ENCODE assay signal across 1 cellular context in genomic region chr1:227728059-227728891, GRCh38.
TF ChIP-seq lines count a peak whose summit lies in the region.

No MANE protein-coding gene starts in this region.

TF ChIP-seq in GM12878, 131 proteins besides CTCF, POLR2A, EP300 and RAD21 (continued from another document and continues in another):
- TF ChIP-seq, protein P1, sequence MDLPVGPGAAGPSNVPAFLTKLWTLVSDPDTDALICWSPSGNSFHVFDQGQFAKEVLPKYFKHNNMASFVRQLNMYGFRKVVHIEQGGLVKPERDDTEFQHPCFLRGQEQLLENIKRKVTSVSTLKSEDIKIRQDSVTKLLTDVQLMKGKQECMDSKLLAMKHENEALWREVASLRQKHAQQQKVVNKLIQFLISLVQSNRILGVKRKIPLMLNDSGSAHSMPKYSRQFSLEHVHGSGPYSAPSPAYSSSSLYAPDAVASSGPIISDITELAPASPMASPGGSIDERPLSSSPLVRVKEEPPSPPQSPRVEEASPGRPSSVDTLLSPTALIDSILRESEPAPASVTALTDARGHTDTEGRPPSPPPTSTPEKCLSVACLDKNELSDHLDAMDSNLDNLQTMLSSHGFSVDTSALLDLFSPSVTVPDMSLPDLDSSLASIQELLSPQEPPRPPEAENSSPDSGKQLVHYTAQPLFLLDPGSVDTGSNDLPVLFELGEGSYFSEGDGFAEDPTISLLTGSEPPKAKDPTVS (IDR thresholded peaks at IDR 0.05; ENCODE audit: low read depth, low read length), result no peak
- TF ChIP-seq, protein P2, sequence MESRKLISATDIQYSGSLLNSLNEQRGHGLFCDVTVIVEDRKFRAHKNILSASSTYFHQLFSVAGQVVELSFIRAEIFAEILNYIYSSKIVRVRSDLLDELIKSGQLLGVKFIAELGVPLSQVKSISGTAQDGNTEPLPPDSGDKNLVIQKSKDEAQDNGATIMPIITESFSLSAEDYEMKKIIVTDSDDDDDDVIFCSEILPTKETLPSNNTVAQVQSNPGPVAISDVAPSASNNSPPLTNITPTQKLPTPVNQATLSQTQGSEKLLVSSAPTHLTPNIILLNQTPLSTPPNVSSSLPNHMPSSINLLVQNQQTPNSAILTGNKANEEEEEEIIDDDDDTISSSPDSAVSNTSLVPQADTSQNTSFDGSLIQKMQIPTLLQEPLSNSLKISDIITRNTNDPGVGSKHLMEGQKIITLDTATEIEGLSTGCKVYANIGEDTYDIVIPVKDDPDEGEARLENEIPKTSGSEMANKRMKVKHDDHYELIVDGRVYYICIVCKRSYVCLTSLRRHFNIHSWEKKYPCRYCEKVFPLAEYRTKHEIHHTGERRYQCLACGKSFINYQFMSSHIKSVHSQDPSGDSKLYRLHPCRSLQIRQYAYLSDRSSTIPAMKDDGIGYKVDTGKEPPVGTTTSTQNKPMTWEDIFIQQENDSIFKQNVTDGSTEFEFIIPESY (IDR thresholded peaks at IDR 0.05), result no peak
- TF ChIP-seq POLR2AphosphoS5 (IDR thresholded peaks at IDR 0.05; ENCODE audit: low read length) (no peak), EED (IDR thresholded peaks at IDR 0.05; ENCODE audit: low read depth) (no peak), SIX5 (IDR thresholded peaks at IDR 0.05; ENCODE audit: low read depth, low read length, severe bottlenecking) (no peak), POU2F2 (IDR thresholded peaks at IDR 0.05; ENCODE audit: borderline replicate concordance, low read depth, low read length) (no peak), MAX (IDR thresholded peaks at IDR 0.05; ENCODE audit: low read depth, low read length) (no peak), ZNF384 (IDR thresholded peaks at IDR 0.05; ENCODE audit: borderline replicate concordance, low read depth, low read length) (no peak), WRNIP1 (IDR thresholded peaks at IDR 0.05; ENCODE audit: borderline replicate concordance, low read depth, low read length) (no peak), KAT2A (conservative IDR thresholded peaks at IDR 0.05; ENCODE audit: control insufficient read depth, low read depth, low read length) (no peak), PBX3 (IDR thresholded peaks at IDR 0.05; ENCODE audit: insufficient replicate concordance, low read depth, low read length) (no peak), CBX3 (IDR thresholded peaks at IDR 0.05; ENCODE audit: borderline replicate concordance, low read depth) (no peak), YBX1 (IDR thresholded peaks at IDR 0.05) (no peak), SMAD1 (IDR thresholded peaks at IDR 0.05; ENCODE audit: low read depth, partially characterized antibody) (no peak), YY1 (IDR thresholded peaks at IDR 0.05; ENCODE audit: low read depth, low read length) (no peak), SUZ12 (IDR thresholded peaks at IDR 0.05; ENCODE audit: unreplicated experiment) (no peak), MEF2A (IDR thresholded peaks at IDR 0.05; ENCODE audit: insufficient read depth, low read depth, low read length) (no peak), CEBPZ (IDR thresholded peaks at IDR 0.05; ENCODE audit: low read depth, low read length) (no peak), IKZF1 (conservative IDR thresholded peaks at IDR 0.05) (0 out of 2 replicates have a peak, but pooled peaks have one; percentile 35), NR2F1 (conservative IDR thresholded peaks at IDR 0.05) (no peak), MTA2 (IDR thresholded peaks at IDR 0.05; ENCODE audit: low read depth) (no peak), ZNF207 (IDR thresholded peaks at IDR 0.05; ENCODE audit: borderline replicate concordance) (no peak), SP1 (IDR thresholded peaks at IDR 0.05; ENCODE audit: low read depth, low read length) (no peak), TCF12 (IDR thresholded peaks at IDR 0.05; ENCODE audit: low read depth, low read length) (0 out of 2 replicates have a peak, but pooled peaks have one; percentile 29), SMC3 (IDR thresholded peaks at IDR 0.05; ENCODE audit: borderline replicate concordance, low read length) (no peak), RUNX3 (IDR thresholded peaks at IDR 0.05; ENCODE audit: low read length) (no peak), ZNF274 (IDR thresholded peaks at IDR 0.05; ENCODE audit: insufficient read depth, insufficient read length) (no peak), BHLHE40 (IDR thresholded peaks at IDR 0.05; ENCODE audit: borderline replicate concordance in 1 of 2, low read depth in 2 of 2, low read length in 1 of 2) (peak in 1 of 2 experiments; percentile 38; a peak in 1 of 4 replicates), IKZF2 (IDR thresholded peaks at IDR 0.05) (peak in 1 of 2 experiments; percentile 36; a peak in 1 of 4 replicates), DPF2 (IDR thresholded peaks at IDR 0.05) (no peak; the same call in 1 of the 2 replicates), PAX5 (IDR thresholded peaks at IDR 0.05; ENCODE audit: borderline replicate concordance, low read depth, low read length) (peak; percentile 37; the same call in 1 of the 2 replicates), CREB1 (IDR thresholded peaks at IDR 0.05; ENCODE audit: low read depth) (no peak), HCFC1 (IDR thresholded peaks at IDR 0.05; ENCODE audit: low read length) (no peak), ZNF217 (IDR thresholded peaks at IDR 0.05) (no peak)
- TF ChIP-seq, protein P3, sequence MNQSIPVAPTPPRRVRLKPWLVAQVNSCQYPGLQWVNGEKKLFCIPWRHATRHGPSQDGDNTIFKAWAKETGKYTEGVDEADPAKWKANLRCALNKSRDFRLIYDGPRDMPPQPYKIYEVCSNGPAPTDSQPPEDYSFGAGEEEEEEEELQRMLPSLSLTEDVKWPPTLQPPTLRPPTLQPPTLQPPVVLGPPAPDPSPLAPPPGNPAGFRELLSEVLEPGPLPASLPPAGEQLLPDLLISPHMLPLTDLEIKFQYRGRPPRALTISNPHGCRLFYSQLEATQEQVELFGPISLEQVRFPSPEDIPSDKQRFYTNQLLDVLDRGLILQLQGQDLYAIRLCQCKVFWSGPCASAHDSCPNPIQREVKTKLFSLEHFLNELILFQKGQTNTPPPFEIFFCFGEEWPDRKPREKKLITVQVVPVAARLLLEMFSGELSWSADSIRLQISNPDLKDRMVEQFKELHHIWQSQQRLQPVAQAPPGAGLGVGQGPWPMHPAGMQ (IDR thresholded peaks at IDR 0.05; ENCODE audit: borderline replicate concordance), result no peak
- TF ChIP-seq, protein P4, sequence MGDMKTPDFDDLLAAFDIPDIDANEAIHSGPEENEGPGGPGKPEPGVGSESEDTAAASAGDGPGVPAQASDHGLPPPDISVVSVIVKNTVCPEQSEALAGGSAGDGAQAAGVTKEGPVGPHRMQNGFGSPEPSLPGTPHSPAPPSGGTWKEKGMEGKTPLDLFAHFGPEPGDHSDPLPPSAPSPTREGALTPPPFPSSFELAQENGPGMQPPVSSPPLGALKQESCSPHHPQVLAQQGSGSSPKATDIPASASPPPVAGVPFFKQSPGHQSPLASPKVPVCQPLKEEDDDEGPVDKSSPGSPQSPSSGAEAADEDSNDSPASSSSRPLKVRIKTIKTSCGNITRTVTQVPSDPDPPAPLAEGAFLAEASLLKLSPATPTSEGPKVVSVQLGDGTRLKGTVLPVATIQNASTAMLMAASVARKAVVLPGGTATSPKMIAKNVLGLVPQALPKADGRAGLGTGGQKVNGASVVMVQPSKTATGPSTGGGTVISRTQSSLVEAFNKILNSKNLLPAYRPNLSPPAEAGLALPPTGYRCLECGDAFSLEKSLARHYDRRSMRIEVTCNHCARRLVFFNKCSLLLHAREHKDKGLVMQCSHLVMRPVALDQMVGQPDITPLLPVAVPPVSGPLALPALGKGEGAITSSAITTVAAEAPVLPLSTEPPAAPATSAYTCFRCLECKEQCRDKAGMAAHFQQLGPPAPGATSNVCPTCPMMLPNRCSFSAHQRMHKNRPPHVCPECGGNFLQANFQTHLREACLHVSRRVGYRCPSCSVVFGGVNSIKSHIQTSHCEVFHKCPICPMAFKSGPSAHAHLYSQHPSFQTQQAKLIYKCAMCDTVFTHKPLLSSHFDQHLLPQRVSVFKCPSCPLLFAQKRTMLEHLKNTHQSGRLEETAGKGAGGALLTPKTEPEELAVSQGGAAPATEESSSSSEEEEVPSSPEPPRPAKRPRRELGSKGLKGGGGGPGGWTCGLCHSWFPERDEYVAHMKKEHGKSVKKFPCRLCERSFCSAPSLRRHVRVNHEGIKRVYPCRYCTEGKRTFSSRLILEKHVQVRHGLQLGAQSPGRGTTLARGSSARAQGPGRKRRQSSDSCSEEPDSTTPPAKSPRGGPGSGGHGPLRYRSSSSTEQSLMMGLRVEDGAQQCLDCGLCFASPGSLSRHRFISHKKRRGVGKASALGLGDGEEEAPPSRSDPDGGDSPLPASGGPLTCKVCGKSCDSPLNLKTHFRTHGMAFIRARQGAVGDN (IDR thresholded peaks at IDR 0.05), result 0 out of 2 replicates have a peak, but pooled peaks have one; percentile 25
- TF ChIP-seq, protein P5, sequence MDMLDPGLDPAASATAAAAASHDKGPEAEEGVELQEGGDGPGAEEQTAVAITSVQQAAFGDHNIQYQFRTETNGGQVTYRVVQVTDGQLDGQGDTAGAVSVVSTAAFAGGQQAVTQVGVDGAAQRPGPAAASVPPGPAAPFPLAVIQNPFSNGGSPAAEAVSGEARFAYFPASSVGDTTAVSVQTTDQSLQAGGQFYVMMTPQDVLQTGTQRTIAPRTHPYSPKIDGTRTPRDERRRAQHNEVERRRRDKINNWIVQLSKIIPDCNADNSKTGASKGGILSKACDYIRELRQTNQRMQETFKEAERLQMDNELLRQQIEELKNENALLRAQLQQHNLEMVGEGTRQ (IDR thresholded peaks at IDR 0.05; ENCODE audit: borderline replicate concordance, low read depth, low read length), result no peak
- TF ChIP-seq, protein P6, sequence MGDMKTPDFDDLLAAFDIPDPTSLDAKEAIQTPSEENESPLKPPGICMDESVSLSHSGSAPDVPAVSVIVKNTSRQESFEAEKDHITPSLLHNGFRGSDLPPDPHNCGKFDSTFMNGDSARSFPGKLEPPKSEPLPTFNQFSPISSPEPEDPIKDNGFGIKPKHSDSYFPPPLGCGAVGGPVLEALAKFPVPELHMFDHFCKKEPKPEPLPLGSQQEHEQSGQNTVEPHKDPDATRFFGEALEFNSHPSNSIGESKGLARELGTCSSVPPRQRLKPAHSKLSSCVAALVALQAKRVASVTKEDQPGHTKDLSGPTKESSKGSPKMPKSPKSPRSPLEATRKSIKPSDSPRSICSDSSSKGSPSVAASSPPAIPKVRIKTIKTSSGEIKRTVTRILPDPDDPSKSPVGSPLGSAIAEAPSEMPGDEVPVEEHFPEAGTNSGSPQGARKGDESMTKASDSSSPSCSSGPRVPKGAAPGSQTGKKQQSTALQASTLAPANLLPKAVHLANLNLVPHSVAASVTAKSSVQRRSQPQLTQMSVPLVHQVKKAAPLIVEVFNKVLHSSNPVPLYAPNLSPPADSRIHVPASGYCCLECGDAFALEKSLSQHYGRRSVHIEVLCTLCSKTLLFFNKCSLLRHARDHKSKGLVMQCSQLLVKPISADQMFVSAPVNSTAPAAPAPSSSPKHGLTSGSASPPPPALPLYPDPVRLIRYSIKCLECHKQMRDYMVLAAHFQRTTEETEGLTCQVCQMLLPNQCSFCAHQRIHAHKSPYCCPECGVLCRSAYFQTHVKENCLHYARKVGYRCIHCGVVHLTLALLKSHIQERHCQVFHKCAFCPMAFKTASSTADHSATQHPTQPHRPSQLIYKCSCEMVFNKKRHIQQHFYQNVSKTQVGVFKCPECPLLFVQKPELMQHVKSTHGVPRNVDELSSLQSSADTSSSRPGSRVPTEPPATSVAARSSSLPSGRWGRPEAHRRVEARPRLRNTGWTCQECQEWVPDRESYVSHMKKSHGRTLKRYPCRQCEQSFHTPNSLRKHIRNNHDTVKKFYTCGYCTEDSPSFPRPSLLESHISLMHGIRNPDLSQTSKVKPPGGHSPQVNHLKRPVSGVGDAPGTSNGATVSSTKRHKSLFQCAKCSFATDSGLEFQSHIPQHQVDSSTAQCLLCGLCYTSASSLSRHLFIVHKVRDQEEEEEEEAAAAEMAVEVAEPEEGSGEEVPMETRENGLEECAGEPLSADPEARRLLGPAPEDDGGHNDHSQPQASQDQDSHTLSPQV (IDR thresholded peaks at IDR 0.05), result no peak
